ENCODE assay signal across 1 cellular context in genomic region chr9:136623016-136623848, GRCh38.
TF ChIP-seq lines count a peak whose summit lies in the region.

No MANE protein-coding gene starts in this region.

TF ChIP-seq in A549, 52 proteins besides CTCF, POLR2A, EP300 and RAD21 (continued from another document):
- TF ChIP-seq MAZ (IDR thresholded peaks at IDR 0.05; ENCODE audit: borderline replicate concordance, low read depth, low read length): no peak
- no peak for TF ChIP-seq BCL3 (IDR thresholded peaks at IDR 0.05)
- no peak for TF ChIP-seq PHF8 (IDR thresholded peaks at IDR 0.05; ENCODE audit: borderline replicate concordance, low read depth)
- no peak for TF ChIP-seq BHLHE40 (IDR thresholded peaks at IDR 0.05; ENCODE audit: low read depth, low read length)
- TF ChIP-seq HDAC2 (IDR thresholded peaks at IDR 0.05): no peak
- TF ChIP-seq ZSCAN20 (CRISPR knock-in tag; IDR thresholded peaks at IDR 0.05): no peak
- TF ChIP-seq JUN (IDR thresholded peaks at IDR 0.05): no peak
- no peak for TF ChIP-seq CEBPB (IDR thresholded peaks at IDR 0.05)
TF ChIP-seq in A549: peak in this region for 0.
